ENCODE assay signal across 8 cellular contexts in the genomic region with DNA sequence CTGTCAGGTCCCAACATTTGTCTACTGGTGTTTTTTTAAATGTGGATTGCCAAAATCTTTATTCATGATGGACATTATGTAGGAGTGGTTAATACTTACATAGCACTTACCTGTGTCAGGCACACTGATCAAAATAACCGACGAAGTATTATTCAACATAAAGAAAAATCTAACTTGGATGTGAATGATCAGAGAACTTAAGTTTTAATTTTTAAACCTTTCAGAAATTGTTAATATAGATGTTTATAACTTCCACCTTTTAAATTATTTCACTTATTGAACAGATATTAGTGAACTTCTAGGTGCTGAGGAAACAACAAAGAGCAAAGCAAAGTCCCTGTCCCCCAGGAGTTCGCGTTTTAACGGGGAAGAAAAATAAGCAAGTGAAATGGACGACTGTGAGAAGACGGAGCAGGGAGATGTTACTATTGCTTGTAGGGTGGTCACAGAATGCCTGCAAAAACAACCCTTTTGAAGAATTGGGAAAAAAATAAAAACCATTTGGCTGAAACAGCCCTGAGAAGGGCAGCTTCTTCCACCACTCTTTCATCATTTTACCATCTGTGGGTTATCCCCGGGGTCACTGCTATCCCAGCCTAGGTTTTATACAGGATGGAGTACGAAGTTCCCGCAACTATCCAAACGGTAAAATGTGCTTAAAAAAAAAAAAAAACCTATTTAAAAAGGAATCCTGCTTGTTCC. TPM values are rescaled to one million over a fixed set of nuclear protein-coding genes. Genes with fewer than 3 reads are reported as not detected.
A peak's percentile ranks its signal among the peaks of the same experiment; 100 is the strongest.
DNase-seq lines count a peak whose midpoint lies in the region; ATAC-seq and TF ChIP-seq lines count a peak whose summit lies in the region.

No MANE protein-coding gene starts in this region.

- no TSS peak for BruUV-seq in mammary epithelial cell (replicated peaks; lab: Mats Ljungman, UMichigan)

- no peaks in the 10 kb centered on the region for H4K20me1 ChIP-seq in mammary epithelial cell (ENCODE audit: insufficient read depth, low read length)

- H3K4me3 ChIP-seq in GM08714 (ENCODE audit: low read length) (peak overlapping the region; percentile 82), HUES6 (ENCODE audit: low read depth, low read length) (peak overlapping the region; percentile 71), mammary epithelial cell (replicated peaks in 1 of 3; ENCODE audit: insufficient read depth in 1 of 3, low read depth in 2 of 3, low read length in 3 of 3) (peak overlapping the region; percentile 65 to 85 (median 77)), lung (peak overlapping the region; percentile 64)

- H3K36me3 ChIP-seq in HUES6 (ENCODE audit: control insufficient read depth, insufficient read depth, low read length) (no peaks in the 10 kb centered on the region), mammary epithelial cell (ENCODE audit: insufficient read depth, low read length) (no peaks in the 10 kb centered on the region), lung (ENCODE audit: control insufficient read depth in 2 of 2, insufficient read depth in 2 of 2, low read length in 2 of 2) (peaks cover 0 to 1% of the 10 kb centered on the region in 2 donors)

- WGBS in mammary epithelial cell (ENCODE audit: low coverage, missing lambda C conversion rate), result 30% methylated on average over 9 of the region's 11 CpGs
- 20 to 23% methylated on average over 11 of the region's 11 CpGs for WGBS in lung, 2 donors

- H3K9me3 ChIP-seq in HUES6 (ENCODE audit: control insufficient read depth, insufficient read depth, low read depth, low read length) (peaks cover 3% of the 10 kb centered on the region; the same call in 1 of the 2 replicates), mammary epithelial cell (replicated peaks; ENCODE audit: insufficient read depth, low read length) (no peaks in the 10 kb centered on the region), lung (ENCODE audit: control insufficient read depth in 2 of 2, insufficient read depth in 1 of 2, low read length in 1 of 2) (no peaks in the 10 kb centered on the region)

- intact Hi-C loops in mammary epithelial cell (cut with micrococcal nuclease), result loop anchor here (1.0 to 2.0 kb wide), 3 partner anchors 86 to 228 kb away; a partner anchor contains a TSS

- H3K27me3 ChIP-seq in HUES6 (ENCODE audit: control insufficient read depth, insufficient read depth, low read length) (peaks cover 10% of the 10 kb centered on the region), mammary epithelial cell (ENCODE audit: insufficient read depth, low read length) (no peaks in the 10 kb centered on the region), lung (ENCODE audit: control insufficient read depth, insufficient read depth) (no peaks in the 10 kb centered on the region)

- in situ Hi-C loops in mammary epithelial cell (cut with MboI; ENCODE audit: low sequenced_read_pairs in 2 of 2), result loop anchor here in 1 of 2 donors (10.0 to 25.0 kb wide), 2 partner anchors 122 to 311 kb away; a partner anchor contains a TSS

- ATAC-seq in lung (ENCODE audit: insufficient read depth, low FRiP score) (no peak), GM19328 (IDR thresholded peaks at IDR 0.05; ENCODE audit: unreplicated experiment) (no peak)

- peaks cover 15% of the 10 kb centered on the region for H3K4me1 ChIP-seq in HUES6 (ENCODE audit: control insufficient read depth, insufficient read depth, low read length)
- peaks cover 13% of the 10 kb centered on the region for H3K4me1 ChIP-seq in mammary epithelial cell (ENCODE audit: insufficient read depth, low read length)
- peaks cover 0 to 1% of the 10 kb centered on the region in 2 donors for H3K4me1 ChIP-seq in lung (ENCODE audit: control insufficient read depth in 2 of 2, insufficient read depth in 2 of 2, low read length in 2 of 2)

- peak overlapping the region; percentile 95 for H3K4me2 ChIP-seq in mammary epithelial cell (ENCODE audit: insufficient read depth, low read depth, low read length)

- DNase-seq in mammary epithelial cell (peak; percentile 4), lung (ENCODE audit: low spot score) (no peak), GM19240 (ENCODE audit: insufficient read length, low spot score) (no peak), GF-D8 (lab: John Stamatoyannopoulos, UW) (no peak)
- DNase-seq in stimulated activated naive CD4-positive, alpha-beta T cell treated with Interleukin-2 at 50 U/mL for 16 hours (lab: John Stamatoyannopoulos, UW), result no peak

- no peak overlapping the region for H3K27ac ChIP-seq in HUES6 (ENCODE audit: low read depth, low read length)
- H3K27ac ChIP-seq in mammary epithelial cell (ENCODE audit: insufficient read depth, low read depth, low read length), result peak overlapping the region; percentile 66
- peak overlapping the region in 1 of 2 donors; percentile 89 for H3K27ac ChIP-seq in lung (ENCODE audit: low read depth in 1 of 2, low read length in 1 of 2)

- dilution Hi-C loops in mammary epithelial cell (cut with HindIII; ENCODE audit: low sequenced_read_pairs), result no loop called here

- TF ChIP-seq CTCF in mammary epithelial cell (conservative IDR thresholded peaks at IDR 0.05 in 1 of 2, IDR thresholded peaks at IDR 0.05 in 1 of 2; ENCODE audit: extremely low read depth in 1 of 2, insufficient read depth in 1 of 2, low read depth in 1 of 2, low read length in 2 of 2) (no peak), lung (IDR thresholded peaks at IDR 0.05; ENCODE audit: control extremely low read depth, extremely low read depth) (no peak)

- peak overlapping the region; percentile 96 for H2AFZ ChIP-seq in mammary epithelial cell (ENCODE audit: low read depth, low read length)

- H3K79me2 ChIP-seq in mammary epithelial cell (ENCODE audit: insufficient read depth, low read length), result no peaks in the 10 kb centered on the region

- H3K9ac ChIP-seq in HUES6 (ENCODE audit: low read length) (peak overlapping the region; percentile 71), mammary epithelial cell (ENCODE audit: insufficient read depth, low read length) (peak overlapping the region; percentile 69)

- CTCF ChIA-PET in mammary epithelial cell (lab: Charles Lee; ENCODE audit: low non-redundant PET), result no interaction called here

RNA-seq across cellular contexts. Expression of a gene that starts 0.9 kb away (rescaled TPM):
- 10 to 100 TPM; 15.8 to 18.4 TPM for total RNA-seq in mammary epithelial cell
- 4.9 TPM for polyA plus RNA-seq in mammary epithelial cell
- polyA minus RNA-seq in mammary epithelial cell, result 41.8 TPM
- 10 to 100 TPM; 25.1 to 29.9 TPM for total RNA-seq in lung
- polyA plus RNA-seq in lung, result 10 to 100 TPM; 17.5 to 18.6 TPM
